In genomic region chr14:99412122-99413061, GRCh38 we compare ENCODE assay signal across 12 cellular contexts.
DNase-seq lines count a peak whose midpoint lies in the region; ATAC-seq lines count a peak whose summit lies in the region.
"Had no signal": no experiment of that assay in that cellular context is flagged by ENCODE, and none has a peak within 500 bp of the region (broad histone marks: within the 10 kb centered on the region; RNA-seq: fewer than 3 reads in every experiment).

No MANE protein-coding gene starts in this region.

- peaks cover 69% of the 10 kb centered on the region for H3K36me3 Mint-ChIP-seq in activated T-cell treated with anti-CD3 and anti-CD28 coated beads, Interleukin-2, amount 50 U/mL, for 24 hours (ENCODE audit: low read depth)
- H3K36me3 Mint-ChIP-seq in activated T-helper 2 cell treated with anti-CD3 and anti-CD28 coated beads, Interferon-gamma antibody, Interleukin-2, Interleukin-4, amounts not matched to agents 10 μg/mL and 5 μg/mL and 100 μg/mL, durations not matched to agents 14 hours and 24 hours and 36 hours (ENCODE audit: low read depth), result peaks cover 32% of the 10 kb centered on the region
- peaks cover 60% of the 10 kb centered on the region for H3K36me3 Mint-ChIP-seq in stimulated activated effector memory CD8-positive, alpha-beta T cell treated with anti-CD3 and anti-CD28 coated beads, Interleukin-12 subunit alpha, Interleukin-12 subunit beta, amount 100 ng/mL, for 72 hours

- peak overlapping the region; percentile 87 for H3K27ac Mint-ChIP-seq in activated T-cell treated with anti-CD3 and anti-CD28 coated beads, Interleukin-2, amount 50 U/mL, for 24 hours
- peak overlapping the region; percentile 26 for H3K27ac Mint-ChIP-seq in activated T-helper 2 cell treated with anti-CD3 and anti-CD28 coated beads, Interferon-gamma antibody, Interleukin-2, Interleukin-4, amounts not matched to agents 10 μg/mL and 5 μg/mL and 100 μg/mL, durations not matched to agents 14 hours and 24 hours and 36 hours
- H3K27ac Mint-ChIP-seq in stimulated activated effector memory CD8-positive, alpha-beta T cell treated with anti-CD3 and anti-CD28 coated beads, Interleukin-12 subunit alpha, Interleukin-12 subunit beta, amount 100 ng/mL, for 72 hours, result peak overlapping the region; percentile 46

- H3K9me3 Mint-ChIP-seq in activated T-cell treated with anti-CD3 and anti-CD28 coated beads, Interleukin-2, amount 50 U/mL, for 24 hours, result no peaks in the 10 kb centered on the region
- H3K9me3 Mint-ChIP-seq in activated T-helper 2 cell treated with anti-CD3 and anti-CD28 coated beads, Interferon-gamma antibody, Interleukin-2, Interleukin-4, amounts not matched to agents 10 μg/mL and 5 μg/mL and 100 μg/mL, durations not matched to agents 14 hours and 24 hours and 36 hours, result no peaks in the 10 kb centered on the region
- no peaks in the 10 kb centered on the region for H3K9me3 Mint-ChIP-seq in stimulated activated effector memory CD8-positive, alpha-beta T cell treated with anti-CD3 and anti-CD28 coated beads, Interleukin-12 subunit alpha, Interleukin-12 subunit beta, amount 100 ng/mL, for 72 hours

- peak; percentile 64 for ATAC-seq in stimulated activated effector memory CD8-positive, alpha-beta T cell treated with anti-CD3 and anti-CD28 coated beads, Interleukin-12 subunit alpha, Interleukin-12 subunit beta, amount 100 ng/mL, for 72 hours
- ATAC-seq in esophagus mucosa, result no peak
- ATAC-seq: left colon had no signal

- no peaks in the 10 kb centered on the region for H3K27me3 Mint-ChIP-seq in activated T-cell treated with anti-CD3 and anti-CD28 coated beads, Interleukin-2, amount 50 U/mL, for 24 hours
- no peaks in the 10 kb centered on the region for H3K27me3 Mint-ChIP-seq in activated T-helper 2 cell treated with anti-CD3 and anti-CD28 coated beads, Interferon-gamma antibody, Interleukin-2, Interleukin-4, amounts not matched to agents 10 μg/mL and 5 μg/mL and 100 μg/mL, durations not matched to agents 14 hours and 24 hours and 36 hours (ENCODE audit: low read depth)

- peak; percentile 38 for DNase-seq in activated T-cell treated with anti-CD3 and anti-CD28 coated beads, Interleukin-2, amount 50 U/mL, for 24 hours
- no peak for DNase-seq in activated T-cell treated with anti-CD3 and anti-CD28 coated beads, Interleukin-2, amount 50 U/mL, for 1 hour
- DNase-seq in activated T-helper 2 cell treated with anti-CD3 and anti-CD28 coated beads, Interferon-gamma antibody, Interleukin-2, Interleukin-4, amounts not matched to agents 10 μg/mL and 5 μg/mL and 100 μg/mL, durations not matched to agents 14 hours and 24 hours and 36 hours (ENCODE audit: low spot score), result no peak
- DNase-seq in iPS-NIHi11 (ENCODE audit: low spot score) (peak; percentile 56), NAMALWA (ENCODE audit: low spot score) (no peak), LoVo (ENCODE audit: low spot score) (no peak)
- DNase-seq in stimulated activated effector memory CD8-positive, alpha-beta T cell treated with anti-CD3 and anti-CD28 coated beads, Interleukin-12 subunit alpha, Interleukin-12 subunit beta, amount 100 ng/mL, for 72 hours (ENCODE audit: low spot score in 2 of 2), result no peak
- DNase-seq: esophagus squamous epithelium, GOT3, left colon, nucleus accumbens had no signal

- intact Hi-C loops in activated T-helper 2 cell treated with anti-CD3 and anti-CD28 coated beads, Interferon-gamma antibody, Interleukin-2, Interleukin-4, amounts not matched to agents 10 μg/mL and 5 μg/mL and 100 μg/mL, durations not matched to agents 14 hours and 24 hours and 36 hours (cut with micrococcal nuclease), result loop anchor here (10.0 kb wide), 1 partner anchor 148 kb away; no protein-coding TSS in a partner anchor

- peaks cover 31% of the 10 kb centered on the region for H3K4me1 Mint-ChIP-seq in activated T-cell treated with anti-CD3 and anti-CD28 coated beads, Interleukin-2, amount 50 U/mL, for 24 hours (ENCODE audit: low read depth)
- peaks cover 24% of the 10 kb centered on the region for H3K4me1 Mint-ChIP-seq in activated T-helper 2 cell treated with anti-CD3 and anti-CD28 coated beads, Interferon-gamma antibody, Interleukin-2, Interleukin-4, amounts not matched to agents 10 μg/mL and 5 μg/mL and 100 μg/mL, durations not matched to agents 14 hours and 24 hours and 36 hours (ENCODE audit: low read depth)
- H3K4me1 Mint-ChIP-seq in stimulated activated effector memory CD8-positive, alpha-beta T cell treated with anti-CD3 and anti-CD28 coated beads, Interleukin-12 subunit alpha, Interleukin-12 subunit beta, amount 100 ng/mL, for 72 hours, result peaks cover 32% of the 10 kb centered on the region

- H3K4me3 Mint-ChIP-seq in activated T-cell treated with anti-CD3 and anti-CD28 coated beads, Interleukin-2, amount 50 U/mL, for 24 hours, result peak overlapping the region; percentile 24
- H3K4me3 Mint-ChIP-seq in activated T-helper 2 cell treated with anti-CD3 and anti-CD28 coated beads, Interferon-gamma antibody, Interleukin-2, Interleukin-4, amounts not matched to agents 10 μg/mL and 5 μg/mL and 100 μg/mL, durations not matched to agents 14 hours and 24 hours and 36 hours (ENCODE audit: low read depth), result peak overlapping the region; percentile 6
- peak overlapping the region; percentile 8 for H3K4me3 Mint-ChIP-seq in stimulated activated effector memory CD8-positive, alpha-beta T cell treated with anti-CD3 and anti-CD28 coated beads, Interleukin-12 subunit alpha, Interleukin-12 subunit beta, amount 100 ng/mL, for 72 hours

Comparison
In these comparisons a context has a peak if more than half of its experiments do, and no peak if none do; other contexts are left out.
1. DNase-seq: peak in activated T-cell treated with anti-CD3 and anti-CD28 coated beads, Interleukin-2, amount 50 U/mL, for 24 hours (single experiment) and iPS-NIHi11 (single experiment); none in activated T-cell treated with anti-CD3 and anti-CD28 coated beads, Interleukin-2, amount 50 U/mL, for 1 hour (single experiment), activated T-helper 2 cell treated with anti-CD3 and anti-CD28 coated beads, Interferon-gamma antibody, Interleukin-2, Interleukin-4, amounts not matched to agents 10 μg/mL and 5 μg/mL and 100 μg/mL, durations not matched to agents 14 hours and 24 hours and 36 hours (single experiment), stimulated activated effector memory CD8-positive, alpha-beta T cell treated with anti-CD3 and anti-CD28 coated beads, Interleukin-12 subunit alpha, Interleukin-12 subunit beta, amount 100 ng/mL, for 72 hours (0 of 2), NAMALWA (single experiment) and LoVo (single experiment).
2. H3K27ac Mint-ChIP-seq: peak in every context shown above with its lines; median percentile 87 in activated T-cell treated with anti-CD3 and anti-CD28 coated beads, Interleukin-2, amount 50 U/mL, for 24 hours; 46 in stimulated activated effector memory CD8-positive, alpha-beta T cell treated with anti-CD3 and anti-CD28 coated beads, Interleukin-12 subunit alpha, Interleukin-12 subunit beta, amount 100 ng/mL, for 72 hours; 26 in activated T-helper 2 cell treated with anti-CD3 and anti-CD28 coated beads, Interferon-gamma antibody, Interleukin-2, Interleukin-4, amounts not matched to agents 10 μg/mL and 5 μg/mL and 100 μg/mL, durations not matched to agents 14 hours and 24 hours and 36 hours.
3. Peak in every context shown above with its lines, with median percentiles within 50 percentile points of each other: H3K4me3 Mint-ChIP-seq.